Comparison of ENCODE assay signal across 10 cellular contexts in genomic region chr3:129025691-129026435, GRCh38. TPM values are rescaled to one million over a fixed set of nuclear protein-coding genes. Genes with fewer than 3 reads are reported as not detected.
DNase-seq lines count a peak whose midpoint lies in the region; ATAC-seq and TF ChIP-seq lines count a peak whose summit lies in the region.
"Had no signal": no experiment of that assay in that cellular context is flagged by ENCODE, and none has a peak within 500 bp of the region (broad histone marks: within the 10 kb centered on the region; RNA-seq: fewer than 3 reads in every experiment).

No MANE protein-coding gene starts in this region.

- ATAC-seq in naive thymus-derived CD4-positive, alpha-beta T cell, result no peak
- ATAC-seq in GM21529 (IDR thresholded peaks at IDR 0.05; ENCODE audit: unreplicated experiment) (no peak), GM21528 (IDR thresholded peaks at IDR 0.05; ENCODE audit: low FRiP score, unreplicated experiment) (no peak), HG03571 (IDR thresholded peaks at IDR 0.05; ENCODE audit: unreplicated experiment) (no peak)

- TF ChIP-seq CTCF in chondrocyte (IDR thresholded peaks at IDR 0.05), result no peak

- DNase-seq in AG08396 (ENCODE audit: low spot score) (peak; percentile 70), HCEC 1CT (peak; percentile 35), chondrocyte (ENCODE audit: low spot score) (peak; percentile 75), LoVo (ENCODE audit: low spot score) (no peak)
- DNase-seq in naive thymus-derived CD4-positive, alpha-beta T cell, result no peak

- H3K27ac Mint-ChIP-seq in chondrocyte (ENCODE audit: unreplicated experiment), result no peak overlapping the region
- H3K27ac Mint-ChIP-seq in naive thymus-derived CD4-positive, alpha-beta T cell, result peak overlapping the region; percentile 82 to 97 (median 93)

- peak overlapping the region; percentile 74 for H3K27ac ChIP-seq in naive thymus-derived CD4-positive, alpha-beta T cell (ENCODE audit: low read depth, low read length)

- H3K4me1 ChIP-seq in naive thymus-derived CD4-positive, alpha-beta T cell (ENCODE audit: control insufficient read depth in 2 of 2, insufficient read depth in 2 of 2, low read length in 2 of 2), result peaks cover 8 to 11% of the 10 kb centered on the region in 2 donors

- H3K9me3 ChIP-seq in naive thymus-derived CD4-positive, alpha-beta T cell (ENCODE audit: control insufficient read depth in 2 of 3, low read length in 3 of 3), result no peaks in the 10 kb centered on the region
- H3K9me3 ChIP-seq: adrenal gland had no signal

- H3K4me3 ChIP-seq in naive thymus-derived CD4-positive, alpha-beta T cell (ENCODE audit: low read length), result no peak overlapping the region

- POLR2A ChIA-PET in naive thymus-derived CD4-positive, alpha-beta T cell (lab: Charles Lee), result interaction anchor here (0.7 to 4.4 kb wide), 14 partner anchors 10 to 290 kb away, joined by 3 to 95 read pairs (median 6); partner anchors contain the start of genes CFAP92, CNBP and COPG1

- intact Hi-C loops in naive thymus-derived CD4-positive, alpha-beta T cell (cut with micrococcal nuclease), result loop anchor here in 1 of 2 donors (2.0 to 5.0 kb wide), 3 partner anchors 27 to 409 kb away; no protein-coding TSS in a partner anchor

- H3K36me3 ChIP-seq in naive thymus-derived CD4-positive, alpha-beta T cell (ENCODE audit: control insufficient read depth in 2 of 3, insufficient read depth in 3 of 3, low read length in 3 of 3), result no peaks in the 10 kb centered on the region
- H3K36me3 ChIP-seq: adrenal gland had no signal

- peaks cover 7% of the 10 kb centered on the region for H3K4me1 Mint-ChIP-seq in chondrocyte (ENCODE audit: low read depth)
- H3K4me1 Mint-ChIP-seq in naive thymus-derived CD4-positive, alpha-beta T cell, result peaks cover 13 to 35% (median 29%) of the 10 kb centered on the region in 7 donors

- CTCF ChIA-PET in naive thymus-derived CD4-positive, alpha-beta T cell (lab: Charles Lee), result interaction anchor here (0.7 to 4.6 kb wide), 13 partner anchors 9 to 220 kb away, joined by 3 to 74 read pairs (median 5); partner anchors contain the start of gene CFAP92

- H3K36me3 Mint-ChIP-seq in chondrocyte (ENCODE audit: low read depth), result no peaks in the 10 kb centered on the region
- H3K36me3 Mint-ChIP-seq in naive thymus-derived CD4-positive, alpha-beta T cell, result peaks cover 0 to 5% (median 1%) of the 10 kb centered on the region in 5 donors

- no peaks in the 10 kb centered on the region for H3K27me3 ChIP-seq in naive thymus-derived CD4-positive, alpha-beta T cell (ENCODE audit: control insufficient read depth in 2 of 2, insufficient read depth in 2 of 2, low read length in 2 of 2)
- H3K27me3 ChIP-seq: adrenal gland had no signal

- H3K27me3 Mint-ChIP-seq in chondrocyte (ENCODE audit: low read depth), result peaks cover 5% of the 10 kb centered on the region
- H3K27me3 Mint-ChIP-seq in naive thymus-derived CD4-positive, alpha-beta T cell, result peaks cover 0 to 3% (median 0%) of the 10 kb centered on the region in 5 donors

- no peak overlapping the region for H3K4me3 Mint-ChIP-seq in chondrocyte (ENCODE audit: unreplicated experiment)
- H3K4me3 Mint-ChIP-seq in naive thymus-derived CD4-positive, alpha-beta T cell, result peak overlapping the region in 9 of 10 donors; percentile 69 to 88 (median 87)

- peaks cover 2% of the 10 kb centered on the region for H3K9me3 Mint-ChIP-seq in chondrocyte (ENCODE audit: low read depth)
- no peaks in the 10 kb centered on the region for H3K9me3 Mint-ChIP-seq in naive thymus-derived CD4-positive, alpha-beta T cell

RNA-seq across cellular contexts. Expression of gene EFCC1, which starts 24.8 kb away (rescaled TPM):
- 0.13 TPM in 1 of 3 replicates, not detected in the others for total RNA-seq in chondrocyte
- total RNA-seq in naive thymus-derived CD4-positive, alpha-beta T cell, result under 1 TPM in 4 of 5 experiments, not detected in 1; 0.07 to 0.24 (median 0.18) TPM
- polyA plus RNA-seq in naive thymus-derived CD4-positive, alpha-beta T cell, result under 1 TPM; 0.24 to 0.27 TPM

RNA-seq across cellular contexts. Expression of gene CFAP92, which starts 32.0 kb away (rescaled TPM):
- total RNA-seq in chondrocyte, result not detected in 3 replicates
- 1 to 10 TPM in 2 of 5 experiments, under 1 TPM in 3; 0.10 to 1.4 (median 0.46) TPM for total RNA-seq in naive thymus-derived CD4-positive, alpha-beta T cell
- under 1 TPM; 0.20 to 0.89 TPM for polyA plus RNA-seq in naive thymus-derived CD4-positive, alpha-beta T cell

RNA-seq across cellular contexts. Expression of gene GP9, which starts 34.7 kb away (rescaled TPM):
- not detected in 3 replicates for total RNA-seq in chondrocyte
- total RNA-seq in naive thymus-derived CD4-positive, alpha-beta T cell, result 1 to 10 TPM in 1 of 5 experiments, not detected in 4; 2.5 TPM
- polyA plus RNA-seq in naive thymus-derived CD4-positive, alpha-beta T cell, result not detected
- total RNA-seq: adrenal gland, lower leg skin had no signal

Comparison
In these comparisons a context has a peak if more than half of its experiments do, and no peak if none do; other contexts are left out.
1. DNase-seq: peak in AG08396 (single experiment), HCEC 1CT (single experiment) and chondrocyte (single experiment); none in naive thymus-derived CD4-positive, alpha-beta T cell (0 of 9) and LoVo (single experiment).